Comparison of ENCODE assay signal across 8 cellular contexts in genomic region chr1:163535807-163536206, GRCh38.
A peak's percentile ranks its signal among the peaks of the same experiment; 100 is the strongest.
DNase-seq lines count a peak whose midpoint lies in the region; ATAC-seq and TF ChIP-seq lines count a peak whose summit lies in the region.

No MANE protein-coding gene starts in this region.

- no peaks in the 10 kb centered on the region for H3K27me3 Mint-ChIP-seq in brain

- H3K27me3 ChIP-seq in neural cell (ENCODE audit: insufficient read depth, low read depth, low read length) (no peaks in the 10 kb centered on the region), MG63 (no peaks in the 10 kb centered on the region)

- no peak overlapping the region for H3K27ac ChIP-seq in neural cell (ENCODE audit: low read length)

- peaks cover 9% of the 10 kb centered on the region for H3K4me1 Mint-ChIP-seq in brain

- no peaks in the 10 kb centered on the region for H3K9me2 ChIP-seq in neural cell (ENCODE audit: insufficient read depth, low read length)

- no peak overlapping the region for H3K4me3 ChIP-seq in neural cell (ENCODE audit: low read length)
- no peak overlapping the region for H3K4me3 ChIP-seq in MG63

- H3K36me3 ChIP-seq in neural cell (ENCODE audit: insufficient read depth, low read length) (no peaks in the 10 kb centered on the region), MG63 (no peaks in the 10 kb centered on the region)

- TF ChIP-seq CTCF in GM10266 (IDR thresholded peaks at IDR 0.05; ENCODE audit: control insufficient read depth, insufficient read depth, low read depth, missing control alignments) (peak; percentile 4), brain (conservative IDR thresholded peaks at IDR 0.05) (peak; percentile 45 to 60), neural cell (IDR thresholded peaks at IDR 0.05; ENCODE audit: poor library complexity, severe bottlenecking) (peak; percentile 65)

- TF ChIP-seq RAD21 in neural cell (conservative IDR thresholded peaks at IDR 0.05) = peak; percentile 73

- no peak for TF ChIP-seq EP300 in neural cell (conservative IDR thresholded peaks at IDR 0.05; ENCODE audit: poor library complexity, severe bottlenecking)

- no peak overlapping the region for H3K4me2 ChIP-seq in neural cell (ENCODE audit: low read length)

- H3K9ac ChIP-seq in neural cell (ENCODE audit: low read length) = no peak overlapping the region

- no peaks in the 10 kb centered on the region for H4K20me1 ChIP-seq in neural cell (ENCODE audit: insufficient read depth)

- ATAC-seq in HG03139 (IDR thresholded peaks at IDR 0.05; ENCODE audit: unreplicated experiment) = no peak

- no peaks in the 10 kb centered on the region for H3F3A ChIP-seq in neural cell (ENCODE audit: insufficient read depth, low read length, poor library complexity, severe bottlenecking)

- DNase-seq in GM10266 (ENCODE audit: extremely low spot score) (no peak), NCI-H1694 (lab: John Stamatoyannopoulos, UW) (peak; percentile 9), MG63 (no peak), medulla oblongata (ENCODE audit: extremely low spot score) (no peak)
- no peak for DNase-seq in stimulated activated CD4-positive, alpha-beta T cell treated with anti-CD3 and anti-CD28 coated beads, Interleukin-2, amount 100 ng/mL, for 48 hours

- no peaks in the 10 kb centered on the region for H3K9me3 Mint-ChIP-seq in brain

- H3K79me2 ChIP-seq in neural cell (replicated peaks; ENCODE audit: insufficient read depth, low read length) = no peaks in the 10 kb centered on the region

- H3K9me3 ChIP-seq in neural cell (ENCODE audit: low read length) = no peaks in the 10 kb centered on the region
- no peaks in the 10 kb centered on the region for H3K9me3 ChIP-seq in MG63

- no peak overlapping the region for H2AFZ ChIP-seq in neural cell (ENCODE audit: low read depth, low read length)

- no peak overlapping the region for H3K4me3 Mint-ChIP-seq in brain

- peak overlapping the region in 2 of 5 experiments; percentile 21 to 38 for H3K27ac Mint-ChIP-seq in brain

- no peaks in the 10 kb centered on the region for H3K36me3 Mint-ChIP-seq in brain

TF ChIP-seq in neural cell, 6 proteins besides CTCF, POLR2A, EP300 and RAD21:
- no peak for TF ChIP-seq MXI1 (conservative IDR thresholded peaks at IDR 0.05; ENCODE audit: poor library complexity, severe bottlenecking)
- peak; percentile 71 for TF ChIP-seq SMC3 (conservative IDR thresholded peaks at IDR 0.05; ENCODE audit: poor library complexity)
TF ChIP-seq in neural cell: peak in this region for 1.

Comparison
In these comparisons a context has a peak if more than half of its experiments do, and no peak if none do; other contexts are left out.
1. CTCF ChIP-seq: peak in every context shown above with its lines; median percentile 65 in neural cell; 52 in brain; 4 in GM10266.